9 cellular contexts compared by ENCODE assay signal in the genomic region with DNA sequence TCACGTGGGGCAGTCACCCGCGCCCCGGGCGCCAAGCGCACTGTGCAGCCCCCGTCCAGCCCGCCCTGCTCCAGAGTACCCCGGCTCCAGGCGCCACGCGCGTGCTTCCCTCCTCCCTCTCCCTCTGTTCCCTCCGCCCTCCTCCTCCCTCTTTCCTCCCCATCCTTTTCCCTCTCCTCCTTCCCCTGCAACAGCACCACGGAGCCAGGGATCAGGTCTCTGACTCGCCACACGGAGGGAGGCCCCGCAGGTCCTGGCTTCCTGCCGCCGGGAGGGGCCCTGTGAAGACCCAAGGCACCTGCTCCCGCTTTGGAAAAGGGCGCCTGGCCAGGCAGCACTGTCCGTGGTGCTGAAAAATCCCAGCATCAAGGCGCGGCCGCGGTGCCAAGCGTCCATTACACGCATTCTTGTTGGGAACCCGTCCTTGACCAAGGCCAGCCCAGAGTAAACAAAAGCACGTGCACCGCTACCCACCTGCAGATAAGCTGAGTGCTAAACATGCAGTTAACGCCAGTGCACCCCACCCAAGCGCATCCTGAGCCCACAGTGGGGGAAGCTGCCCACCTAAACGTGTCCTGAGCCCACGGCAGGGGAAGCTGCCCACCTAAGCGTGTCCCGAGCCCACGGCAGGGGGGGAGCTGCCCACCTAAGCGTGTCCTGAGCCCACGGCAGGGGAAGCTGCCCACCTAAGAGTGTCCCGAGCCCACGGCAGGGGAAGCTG. TPM values are rescaled to one million over a fixed set of nuclear protein-coding genes. Genes with fewer than 3 reads are reported as not detected.
DNase-seq lines count a peak whose midpoint lies in the region; ATAC-seq and TF ChIP-seq lines count a peak whose summit lies in the region.
"Had no signal": no experiment of that assay in that cellular context is flagged by ENCODE, and none has a peak within 500 bp of the region (broad histone marks: within the 10 kb centered on the region; RNA-seq: fewer than 3 reads in every experiment).

No MANE protein-coding gene starts in this region.

- peaks cover 14% of the 10 kb centered on the region for H3K27me3 ChIP-seq in prostate gland (replicated peaks; ENCODE audit: insufficient read depth)
- H3K27me3 ChIP-seq in BE2C: peaks cover 57% of the 10 kb centered on the region

- DNase-seq in ACHN (peak; percentile 60), GM13977 (ENCODE audit: low spot score) (peak; percentile 74), hepatic stellate cell (ENCODE audit: low spot score) (peak; percentile 35), occipital lobe (lab: John Stamatoyannopoulos, UW) (no peak), NCI-H187 treated with DMSO at 0.1 percent for 48 hours (lab: John Stamatoyannopoulos, UW) (no peak), prostate gland (ENCODE audit: low spot score) (no peak), BE2C (no peak)
- DNase-seq: kidney glomerular epithelial cell had no signal

- H3K4me3 ChIP-seq in prostate gland: no peak overlapping the region
- H3K4me3 ChIP-seq in BE2C (ENCODE audit: low read depth, low read length): no peak overlapping the region

- intact Hi-C loops in prostate gland (cut with DNase I): no loop called here

- peak; percentile 40 for ATAC-seq in SK-N-SH treated with all-trans-retinoic acid at 6 μM for 48 hours

- no peak for TF ChIP-seq POLR2A in prostate gland (IDR thresholded peaks at IDR 0.05)

- TF ChIP-seq CTCF in GM13977 (IDR thresholded peaks at IDR 0.05; ENCODE audit: extremely low read depth, insufficient read depth, missing control alignments) (no peak), prostate gland (IDR thresholded peaks at IDR 0.05) (no peak), BE2C (IDR thresholded peaks at IDR 0.05; ENCODE audit: low read depth, low read length) (no peak)

- H3K4me1 ChIP-seq in prostate gland (replicated peaks) (no peaks in the 10 kb centered on the region), BE2C (no peaks in the 10 kb centered on the region)

- H3K36me3 ChIP-seq in prostate gland (no peaks in the 10 kb centered on the region), BE2C (no peaks in the 10 kb centered on the region)

- H3K9me3 ChIP-seq in prostate gland (no peaks in the 10 kb centered on the region), BE2C (no peaks in the 10 kb centered on the region)

- in situ Hi-C loops in ACHN (cut with HindIII; ENCODE audit: low pct_ligation_motif_present, low pct_unique_long_range_greater_than_20kb, low sequenced_read_pairs) (no loop called here), GM13977 (cut with MboI; ENCODE audit: low pct_unique_long_range_greater_than_20kb, low sequenced_read_pairs, unreplicated experiment) (no loop called here)

- WGBS in prostate gland: 16% methylated on average over 41 of the region's 43 CpGs

- no peak overlapping the region for H3K27ac ChIP-seq in prostate gland

TF ChIP-seq in SK-N-SH treated with all-trans-retinoic acid at 6 μM for 48 hours, 23 proteins besides CTCF, POLR2A, EP300 and RAD21:
- TF ChIP-seq ZFP3 (CRISPR knock-in tag; IDR thresholded peaks at IDR 0.05) (no peak), SNAI2 (CRISPR knock-in tag; IDR thresholded peaks at IDR 0.05) (peak; percentile 55; the same call in 1 of the 2 replicates)

RNA-seq across cellular contexts. Expression of gene SLC6A18, which starts 21.7 kb away (rescaled TPM):
- not detected for total RNA-seq in occipital lobe
- total RNA-seq in prostate gland: not detected
- polyA plus RNA-seq in BE2C (2012; ENCODE audit: insufficient read depth, insufficient read length, low read depth): not detected

RNA-seq across cellular contexts. Expression of gene SLC6A19, which starts 45.5 kb away (rescaled TPM):
- total RNA-seq in occipital lobe: not detected
- under 1 TPM; 0.09 to 0.17 TPM for total RNA-seq in prostate gland
- polyA plus RNA-seq in BE2C (2012; ENCODE audit: insufficient read depth, insufficient read length, low read depth): 1.3 TPM

RNA-seq across cellular contexts. Expression of gene TERT, which starts 48.0 kb away (rescaled TPM):
- total RNA-seq in occipital lobe: not detected
- 1 to 10 TPM in 1 of 2 donors, not detected in 1; 3.6 TPM for total RNA-seq in prostate gland
- polyA plus RNA-seq in BE2C (2012; ENCODE audit: insufficient read depth, insufficient read length, low read depth): not detected

Comparison
In these comparisons a context has a peak if more than half of its experiments do, and no peak if none do; other contexts are left out.
1. DNase-seq: peak in ACHN (single experiment), GM13977 (single experiment) and hepatic stellate cell (single experiment); none in occipital lobe (single experiment), NCI-H187 treated with DMSO at 0.1 percent for 48 hours (single experiment), prostate gland (single experiment) and BE2C (single experiment).